Comparison of ENCODE assay signal across 14 cellular contexts in the genomic region with DNA sequence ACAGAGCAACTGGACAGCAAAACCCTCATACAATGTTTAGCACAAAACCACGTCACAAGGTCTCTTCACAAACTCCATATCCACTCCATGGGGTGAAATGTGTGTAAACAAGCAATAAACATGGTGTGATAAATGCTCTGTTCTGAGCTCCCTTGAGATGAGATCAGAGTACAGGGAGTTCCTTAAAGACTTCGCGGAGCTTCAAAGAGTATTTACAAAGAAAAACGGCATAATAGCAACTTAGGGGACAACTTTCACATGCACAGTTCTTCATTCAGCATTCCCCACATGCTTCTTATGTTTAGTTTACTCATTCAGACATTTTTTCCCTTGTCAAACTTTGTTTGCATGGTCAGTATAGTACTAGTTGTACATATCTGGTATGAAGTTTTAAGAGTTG.
"Had no signal": no experiment of that assay in that cellular context is flagged by ENCODE, and none has a peak within 500 bp of the region (broad histone marks: within the 10 kb centered on the region; RNA-seq: fewer than 3 reads in every experiment).

No MANE protein-coding gene starts in this region.

- H3K9me3 ChIP-seq: pancreas, thyroid gland had no signal

- H3K9me3 Mint-ChIP-seq: nephron had no signal

- H3K4me3 Mint-ChIP-seq: activated CD4-positive, alpha-beta T cell treated with anti-CD3 and anti-CD28 coated beads, Interleukin-2, amount 10 ng/mL, durations not matched to agents 7 days and 5 days; nephron had no signal

- H3K4me3 ChIP-seq: lung, pancreas, skin epidermis, thyroid gland had no signal

- DNase-seq: activated CD4-positive, alpha-beta T cell treated with anti-CD3 and anti-CD28 coated beads, Interleukin-2, amount 10 ng/mL, durations not matched to agents 7 days and 5 days; activated CD4-positive, CD25-positive, alpha-beta regulatory T cell; activated CD8-positive, alpha-beta memory T cell treated with anti-CD3 and anti-CD28 coated beads for 24 hours; effector CD8-positive, alpha-beta T cell; hypothalamus; pancreas; T-helper 2 cell; thyroid gland had no signal

- H3K4me1 ChIP-seq: pancreas, thyroid gland had no signal

- H3K36me3 ChIP-seq: pancreas, thyroid gland had no signal

- H3K27ac Mint-ChIP-seq: activated CD4-positive, alpha-beta T cell treated with anti-CD3 and anti-CD28 coated beads, Interleukin-2, amount 10 ng/mL, durations not matched to agents 7 days and 5 days; activated naive CD4-positive, alpha-beta T cell treated with anti-CD3 and anti-CD28 coated beads, Interleukin-2, amount 50 U/mL, for 72 hours; nephron had no signal

- H3K4me1 Mint-ChIP-seq: activated CD4-positive, alpha-beta T cell treated with anti-CD3 and anti-CD28 coated beads, Interleukin-2, amount 10 ng/mL, durations not matched to agents 7 days and 5 days; nephron had no signal

- H3K27me3 ChIP-seq: pancreas, thyroid gland had no signal

- H3K27me3 Mint-ChIP-seq: activated CD4-positive, alpha-beta T cell treated with anti-CD3 and anti-CD28 coated beads, Interleukin-2, amount 10 ng/mL, durations not matched to agents 7 days and 5 days had no signal

- FAIRE-seq: bronchial epithelial cell, pancreas, TTC549 had no signal
